Comparison of ENCODE assay signal across 19 cellular contexts in the genomic region with DNA sequence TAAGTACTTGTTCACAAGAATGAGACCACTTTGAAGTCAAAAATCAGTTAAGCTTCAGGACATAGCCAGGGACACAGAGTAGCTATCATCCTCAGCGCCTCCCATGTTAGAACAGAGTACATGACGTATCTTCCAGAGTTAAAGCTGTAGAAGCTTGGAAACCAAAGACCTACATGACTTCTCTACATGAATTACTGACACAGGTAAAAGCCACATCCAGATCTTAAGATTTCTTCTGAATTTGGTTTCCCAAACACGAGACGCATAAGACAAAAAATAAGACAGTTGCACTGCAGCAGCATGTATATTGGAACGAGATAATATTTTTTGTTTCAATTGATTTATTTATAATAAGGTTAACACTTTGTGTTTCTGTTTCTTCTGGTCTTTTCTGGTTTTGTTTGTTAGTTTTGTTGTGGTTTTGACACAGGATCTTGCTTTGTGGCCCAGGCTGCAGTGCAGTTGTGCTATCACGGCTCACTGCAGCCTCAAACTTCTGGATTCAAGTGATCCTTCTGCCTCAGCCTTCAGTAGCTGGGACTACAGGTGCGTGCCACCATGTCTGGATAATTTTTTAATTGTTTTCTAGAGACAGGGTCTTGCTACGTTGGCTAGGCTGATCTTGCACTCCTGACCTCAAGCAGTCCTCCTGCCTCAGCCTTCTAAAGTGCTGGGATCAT. TPM values are rescaled to one million over a fixed set of nuclear protein-coding genes. Genes with fewer than 3 reads are reported as not detected.
A peak's percentile ranks its signal among the peaks of the same experiment; 100 is the strongest.
DNase-seq lines count a peak whose midpoint lies in the region; ATAC-seq lines count a peak whose summit lies in the region.
"Had no signal": no experiment of that assay in that cellular context is flagged by ENCODE, and none has a peak within 500 bp of the region (broad histone marks: within the 10 kb centered on the region; RNA-seq: fewer than 3 reads in every experiment).

No MANE protein-coding gene starts in this region.

- H3K4me1 Mint-ChIP-seq in activated naive CD4-positive, alpha-beta T cell treated with anti-CD3 and anti-CD28 coated beads for 36 hours (ENCODE audit: low read depth): peaks cover 58% of the 10 kb centered on the region
- H3K4me1 Mint-ChIP-seq in activated T-helper 1 cell treated with anti-CD3 and anti-CD28 coated beads, Interleukin-12 subunit alpha, Interleukin-12 subunit beta, Interleukin-2, Interleukin-4 antibody, amounts not matched to agents 30 ng/mL and 10 ng/mL and 1 ng/mL, durations not matched to agents 14 hours and 24 hours and 36 hours (ENCODE audit: low read depth): peaks cover 73% of the 10 kb centered on the region

- H3K27ac ChIP-seq in effector memory CD4-positive, alpha-beta T cell (ENCODE audit: insufficient read depth, low read length, poor library complexity, severe bottlenecking): peak overlapping the region; percentile 48
- H3K27ac ChIP-seq in thymus (ENCODE audit: low read depth): peak overlapping the region; percentile 83
- H3K27ac ChIP-seq: heart right ventricle, HL-60, left ventricle myocardium inferior, prostate gland had no signal

- H3K4me3 ChIP-seq in effector memory CD4-positive, alpha-beta T cell (ENCODE audit: insufficient read depth, low read depth, low read length, poor library complexity, severe bottlenecking): no peak overlapping the region
- H3K4me3 ChIP-seq in thymus (ENCODE audit: low read length): no peak overlapping the region
- H3K4me3 ChIP-seq: GM23338, heart right ventricle, left ventricle myocardium inferior, prostate gland, upper lobe of left lung had no signal

- 73% methylated on average over 8 of the region's 8 CpGs for WGBS in thymus

- H3K27ac Mint-ChIP-seq in activated naive CD4-positive, alpha-beta T cell treated with anti-CD3 and anti-CD28 coated beads for 36 hours: peak overlapping the region; percentile 33
- peak overlapping the region; percentile 93 for H3K27ac Mint-ChIP-seq in activated T-helper 1 cell treated with anti-CD3 and anti-CD28 coated beads, Interleukin-12 subunit alpha, Interleukin-12 subunit beta, Interleukin-2, Interleukin-4 antibody, amounts not matched to agents 30 ng/mL and 10 ng/mL and 1 ng/mL, durations not matched to agents 14 hours and 24 hours and 36 hours
- H3K27ac Mint-ChIP-seq: GM23338 had no signal

- H3K27me3 Mint-ChIP-seq in activated naive CD4-positive, alpha-beta T cell treated with anti-CD3 and anti-CD28 coated beads for 36 hours (ENCODE audit: low read depth): no peaks in the 10 kb centered on the region
- H3K27me3 Mint-ChIP-seq in activated T-helper 1 cell treated with anti-CD3 and anti-CD28 coated beads, Interleukin-12 subunit alpha, Interleukin-12 subunit beta, Interleukin-2, Interleukin-4 antibody, amounts not matched to agents 30 ng/mL and 10 ng/mL and 1 ng/mL, durations not matched to agents 14 hours and 24 hours and 36 hours (ENCODE audit: insufficient read depth): no peaks in the 10 kb centered on the region

- H3K9me3 ChIP-seq in effector memory CD4-positive, alpha-beta T cell (ENCODE audit: control insufficient read depth, low read length): no peaks in the 10 kb centered on the region
- peaks cover 1% of the 10 kb centered on the region for H3K9me3 ChIP-seq in thymus (ENCODE audit: control insufficient read depth)
- H3K9me3 ChIP-seq: heart right ventricle, left ventricle myocardium inferior, prostate gland, upper lobe of left lung had no signal

- CTCF ChIA-PET in activated naive CD4-positive, alpha-beta T cell treated with anti-CD3 and anti-CD28 coated beads for 36 hours (lab: Charles Lee): interaction anchor here (1.3 to 2.6 kb wide), 2 partner anchors 11 to 103 kb away, joined by 4 to 11 read pairs; no protein-coding TSS in a partner anchor

- peaks cover 4% of the 10 kb centered on the region for H3K36me3 ChIP-seq in effector memory CD4-positive, alpha-beta T cell (ENCODE audit: control insufficient read depth, insufficient read depth, low read length)
- peaks cover 8% of the 10 kb centered on the region for H3K36me3 ChIP-seq in thymus (ENCODE audit: control insufficient read depth, insufficient read depth)
- H3K36me3 ChIP-seq: heart right ventricle, left ventricle myocardium inferior, prostate gland, upper lobe of left lung had no signal

- peak; percentile 27 for DNase-seq in activated naive CD4-positive, alpha-beta T cell treated with anti-CD3 and anti-CD28 coated beads for 36 hours
- DNase-seq in activated naive CD4-positive, alpha-beta T cell treated with anti-CD3 and anti-CD28 coated beads, Interleukin-2, amount 50 U/mL, for 16 hours: no peak
- no peak for DNase-seq in activated T-helper 1 cell treated with anti-CD3 and anti-CD28 coated beads, Interleukin-12 subunit alpha, Interleukin-12 subunit beta, Interleukin-2, Interleukin-4 antibody, amounts not matched to agents 30 ng/mL and 10 ng/mL and 1 ng/mL, durations not matched to agents 14 hours and 24 hours and 36 hours (ENCODE audit: low spot score)
- no peak for DNase-seq in effector memory CD4-positive, alpha-beta T cell
- no peak for DNase-seq in effector CD8-positive, alpha-beta T cell (lab: John Stamatoyannopoulos, UW)
- DNase-seq in stimulated activated CD4-positive, alpha-beta T cell treated with anti-CD3 and anti-CD28 coated beads, Interleukin-4, amount 100 ng/mL, for 1 hour: no peak
- DNase-seq: cortex of kidney, DMS79, heart right ventricle, left ventricle myocardium inferior, NCI-H748 treated with DMSO at 0.1 percent for 48 hours, SHP77, SW 1271 had no signal

- no peaks in the 10 kb centered on the region for H3K27me3 ChIP-seq in effector memory CD4-positive, alpha-beta T cell (replicated peaks; ENCODE audit: control insufficient read depth, insufficient read depth, low read length, poor library complexity, severe bottlenecking)
- H3K27me3 ChIP-seq in thymus (ENCODE audit: control insufficient read depth, insufficient read depth): no peaks in the 10 kb centered on the region
- H3K27me3 ChIP-seq: heart right ventricle, upper lobe of left lung had no signal

- intact Hi-C loops in activated naive CD4-positive, alpha-beta T cell treated with anti-CD3 and anti-CD28 coated beads for 36 hours (cut with micrococcal nuclease): loop anchor here (1.0 kb wide), 1 partner anchor 10 kb away; no protein-coding TSS in a partner anchor
- intact Hi-C loops in activated T-helper 1 cell treated with anti-CD3 and anti-CD28 coated beads, Interleukin-12 subunit alpha, Interleukin-12 subunit beta, Interleukin-2, Interleukin-4 antibody, amounts not matched to agents 30 ng/mL and 10 ng/mL and 1 ng/mL, durations not matched to agents 14 hours and 24 hours and 36 hours (cut with micrococcal nuclease): loop anchor here (1.0 to 10.0 kb wide), 3 partner anchors 9 to 1652 kb away; a partner anchor contains a TSS

- peaks cover 8% of the 10 kb centered on the region for H3K36me3 Mint-ChIP-seq in activated naive CD4-positive, alpha-beta T cell treated with anti-CD3 and anti-CD28 coated beads for 36 hours (ENCODE audit: low read depth)
- H3K36me3 Mint-ChIP-seq in activated T-helper 1 cell treated with anti-CD3 and anti-CD28 coated beads, Interleukin-12 subunit alpha, Interleukin-12 subunit beta, Interleukin-2, Interleukin-4 antibody, amounts not matched to agents 30 ng/mL and 10 ng/mL and 1 ng/mL, durations not matched to agents 14 hours and 24 hours and 36 hours (ENCODE audit: low read depth): peaks cover 17% of the 10 kb centered on the region

- peaks cover 37% of the 10 kb centered on the region for H3K4me1 ChIP-seq in effector memory CD4-positive, alpha-beta T cell (ENCODE audit: control insufficient read depth, insufficient read depth, low read length, poor library complexity, severe bottlenecking)
- peaks cover 5% of the 10 kb centered on the region for H3K4me1 ChIP-seq in thymus (ENCODE audit: control insufficient read depth, insufficient read depth, low read length)

- ATAC-seq in GM21619 (IDR thresholded peaks at IDR 0.05; ENCODE audit: unreplicated experiment): no peak
- ATAC-seq: GM23338, heart right ventricle had no signal

- H3K4me3 Mint-ChIP-seq in activated naive CD4-positive, alpha-beta T cell treated with anti-CD3 and anti-CD28 coated beads for 36 hours: peak overlapping the region; percentile 60
- peak overlapping the region; percentile 61 for H3K4me3 Mint-ChIP-seq in activated T-helper 1 cell treated with anti-CD3 and anti-CD28 coated beads, Interleukin-12 subunit alpha, Interleukin-12 subunit beta, Interleukin-2, Interleukin-4 antibody, amounts not matched to agents 30 ng/mL and 10 ng/mL and 1 ng/mL, durations not matched to agents 14 hours and 24 hours and 36 hours
- H3K4me3 Mint-ChIP-seq: GM23338 had no signal

- H3K9me3 Mint-ChIP-seq in activated naive CD4-positive, alpha-beta T cell treated with anti-CD3 and anti-CD28 coated beads for 36 hours: peaks cover 8% of the 10 kb centered on the region
- H3K9me3 Mint-ChIP-seq in activated T-helper 1 cell treated with anti-CD3 and anti-CD28 coated beads, Interleukin-12 subunit alpha, Interleukin-12 subunit beta, Interleukin-2, Interleukin-4 antibody, amounts not matched to agents 30 ng/mL and 10 ng/mL and 1 ng/mL, durations not matched to agents 14 hours and 24 hours and 36 hours: peaks cover 3% of the 10 kb centered on the region

RNA-seq across cellular contexts. Expression of a gene that starts 10.2 kb away (rescaled TPM):
- 10 to 100 TPM; 29.4 to 33.5 TPM for total RNA-seq in activated naive CD4-positive, alpha-beta T cell treated with anti-CD3 and anti-CD28 coated beads for 36 hours
- 36.5 and 37.8 TPM in 2 replicates for total RNA-seq in activated T-helper 1 cell treated with anti-CD3 and anti-CD28 coated beads, Interleukin-12 subunit alpha, Interleukin-12 subunit beta, Interleukin-2, Interleukin-4 antibody, amounts not matched to agents 30 ng/mL and 10 ng/mL and 1 ng/mL, durations not matched to agents 14 hours and 24 hours and 36 hours
- 35.2 TPM for polyA plus RNA-seq in thymus
